17 cellular contexts compared by ENCODE assay signal in genomic region chr7:39969431-39969830, GRCh38. TPM values are rescaled to one million over a fixed set of nuclear protein-coding genes. Genes with fewer than 3 reads are reported as not detected.
A peak's percentile ranks its signal among the peaks of the same experiment; 100 is the strongest.
DNase-seq lines count a peak whose midpoint lies in the region; ATAC-seq and TF ChIP-seq lines count a peak whose summit lies in the region.
"Had no signal": no experiment of that assay in that cellular context is flagged by ENCODE, and none has a peak within 500 bp of the region (broad histone marks: within the 10 kb centered on the region; RNA-seq: fewer than 3 reads in every experiment).

No MANE protein-coding gene starts in this region.

- H3K9me3 ChIP-seq in OCI-LY1 (ENCODE audit: low read length) (no peaks in the 10 kb centered on the region), spleen (no peaks in the 10 kb centered on the region), tibial artery (no peaks in the 10 kb centered on the region)
- H3K9me3 ChIP-seq: left ventricle myocardium inferior, neutrophil had no signal

- ATAC-seq in stimulated activated memory B cell treated with anti-CD40 and anti-IgM and Interleukin-4, amounts not matched to agents 10 μg/mL and 1 μg/mL and 100 μg/mL, for 72 hours: no peak
- no peak for ATAC-seq in HG02588 (IDR thresholded peaks at IDR 0.05; ENCODE audit: unreplicated experiment)

- TF ChIP-seq CTCF in OCI-LY1 (IDR thresholded peaks at IDR 0.05; ENCODE audit: low read length): no peak
- no peak for TF ChIP-seq CTCF in fibroblast of mammary gland (conservative IDR thresholded peaks at IDR 0.05; ENCODE audit: control insufficient read depth, insufficient read depth, low read depth, low read length)
- TF ChIP-seq CTCF in spleen (IDR thresholded peaks at IDR 0.05 in 8 of 11, conservative IDR thresholded peaks at IDR 0.05 in 3 of 11): no peak
- TF ChIP-seq CTCF in tibial artery (IDR thresholded peaks at IDR 0.05): no peak

- no peak overlapping the region for H3K27ac Mint-ChIP-seq in activated naive CD4-positive, alpha-beta T cell treated with anti-CD3 and anti-CD28 coated beads, Interleukin-2, amount 50 U/mL, for 24 hours
- peak overlapping the region; percentile 68 for H3K27ac Mint-ChIP-seq in stimulated activated memory B cell treated with anti-CD40 and anti-IgM and Interleukin-4, amounts not matched to agents 10 μg/mL and 1 μg/mL and 100 μg/mL, for 72 hours

- WGBS in spleen, 5 donors: 81 to 98% (median 86%) methylated on average over 1 of the region's 1 CpG

- no peaks in the 10 kb centered on the region for H3K9me3 Mint-ChIP-seq in activated naive CD4-positive, alpha-beta T cell treated with anti-CD3 and anti-CD28 coated beads, Interleukin-2, amount 50 U/mL, for 24 hours
- H3K9me3 Mint-ChIP-seq in stimulated activated memory B cell treated with anti-CD40 and anti-IgM and Interleukin-4, amounts not matched to agents 10 μg/mL and 1 μg/mL and 100 μg/mL, for 72 hours: peaks cover 3% of the 10 kb centered on the region

- peak overlapping the region; percentile 8 for H3K4me3 Mint-ChIP-seq in activated naive CD4-positive, alpha-beta T cell treated with anti-CD3 and anti-CD28 coated beads, Interleukin-2, amount 50 U/mL, for 24 hours
- peak overlapping the region; percentile 12 for H3K4me3 Mint-ChIP-seq in stimulated activated memory B cell treated with anti-CD40 and anti-IgM and Interleukin-4, amounts not matched to agents 10 μg/mL and 1 μg/mL and 100 μg/mL, for 72 hours

- H3F3A ChIP-seq in OCI-LY1 (ENCODE audit: insufficient read depth, low read length): no peaks in the 10 kb centered on the region

- H3K36me3 Mint-ChIP-seq in activated naive CD4-positive, alpha-beta T cell treated with anti-CD3 and anti-CD28 coated beads, Interleukin-2, amount 50 U/mL, for 24 hours: peaks cover 11% of the 10 kb centered on the region
- H3K36me3 Mint-ChIP-seq in stimulated activated memory B cell treated with anti-CD40 and anti-IgM and Interleukin-4, amounts not matched to agents 10 μg/mL and 1 μg/mL and 100 μg/mL, for 72 hours: peaks cover 12% of the 10 kb centered on the region

- H3K36me3 ChIP-seq in OCI-LY1 (ENCODE audit: insufficient read depth, low read length) (peaks cover 10% of the 10 kb centered on the region; the same call in 1 of the 2 replicates), spleen (no peaks in the 10 kb centered on the region), tibial artery (no peaks in the 10 kb centered on the region)
- H3K36me3 ChIP-seq: left ventricle myocardium inferior, neutrophil had no signal

- no peak overlapping the region for H2AFZ ChIP-seq in OCI-LY1 (ENCODE audit: low read length)

- H3K27me3 ChIP-seq in OCI-LY1 (ENCODE audit: insufficient read depth, low read length): no peaks in the 10 kb centered on the region
- no peaks in the 10 kb centered on the region for H3K27me3 ChIP-seq in spleen (replicated peaks in 1 of 7)
- no peaks in the 10 kb centered on the region for H3K27me3 ChIP-seq in tibial artery
- H3K27me3 ChIP-seq: neutrophil had no signal

- peaks cover 77% of the 10 kb centered on the region for H3K79me2 ChIP-seq in OCI-LY1 (ENCODE audit: insufficient read depth, low read length)

- no peak overlapping the region; the same call in 1 of the 2 replicates for H3K9ac ChIP-seq in OCI-LY1 (ENCODE audit: low read length)

- H3K4me1 Mint-ChIP-seq in activated naive CD4-positive, alpha-beta T cell treated with anti-CD3 and anti-CD28 coated beads, Interleukin-2, amount 50 U/mL, for 24 hours: peaks cover 94% of the 10 kb centered on the region
- peaks cover 95% of the 10 kb centered on the region for H3K4me1 Mint-ChIP-seq in stimulated activated memory B cell treated with anti-CD40 and anti-IgM and Interleukin-4, amounts not matched to agents 10 μg/mL and 1 μg/mL and 100 μg/mL, for 72 hours

- intact Hi-C loops in spleen (cut with DNase I; ENCODE audit: low total_unique reads) (no loop called here), tibial artery (cut with DNase I; ENCODE audit: low total_unique reads) (no loop called here)

- H3K4me2 ChIP-seq in OCI-LY1 (ENCODE audit: low read length): peak overlapping the region; percentile 38; the same call in 1 of the 2 replicates

- H3K4me1 ChIP-seq in OCI-LY1 (ENCODE audit: insufficient read depth, low read length, severe bottlenecking) (peaks cover 64% of the 10 kb centered on the region), spleen (peaks cover 17 to 84% (median 58%) of the 10 kb centered on the region in 6 donors), tibial artery (peaks cover 0 to 61% (median 13%) of the 10 kb centered on the region in 4 donors)

- no peak for DNase-seq in activated naive CD4-positive, alpha-beta T cell (lab: John Stamatoyannopoulos, UW)
- DNase-seq in fibroblast of mammary gland (ENCODE audit: low read depth) (peak; percentile 38), spleen (no peak), tibial artery (no peak)
- DNase-seq: DMS53; hippocampal formation; left ventricle myocardium inferior; NK-92 treated with Interleukin-12 subunit alpha and Interleukin-12 subunit beta, amount 100 ng/mL, for 24 hours; SIG-M5; substantia nigra had no signal

- TF ChIP-seq POLR2A in spleen (IDR thresholded peaks at IDR 0.05): no peak

- no peaks in the 10 kb centered on the region for H3K27me3 Mint-ChIP-seq in activated naive CD4-positive, alpha-beta T cell treated with anti-CD3 and anti-CD28 coated beads, Interleukin-2, amount 50 U/mL, for 24 hours
- H3K27me3 Mint-ChIP-seq in stimulated activated memory B cell treated with anti-CD40 and anti-IgM and Interleukin-4, amounts not matched to agents 10 μg/mL and 1 μg/mL and 100 μg/mL, for 72 hours: no peaks in the 10 kb centered on the region

- no peaks in the 10 kb centered on the region for H4K20me1 ChIP-seq in OCI-LY1 (ENCODE audit: insufficient read depth, low read length)

- H3K4me3 ChIP-seq in OCI-LY1 (ENCODE audit: low read depth, low read length, poor library complexity, severe bottlenecking) (peak overlapping the region; percentile 13), fibroblast of mammary gland (ENCODE audit: control insufficient read depth, low read depth, low read length) (no peak overlapping the region), spleen (no peak overlapping the region), tibial artery (no peak overlapping the region)
- H3K4me3 ChIP-seq: coronary artery, left ventricle myocardium inferior, skin epidermis had no signal

- H3K27ac ChIP-seq in OCI-LY1 (ENCODE audit: low read depth, low read length, poor library complexity, severe bottlenecking): peak overlapping the region; percentile 76
- H3K27ac ChIP-seq in spleen: no peak overlapping the region
- no peak overlapping the region for H3K27ac ChIP-seq in tibial artery
- H3K27ac ChIP-seq: coronary artery, left ventricle myocardium inferior, neutrophil, skin epidermis had no signal

- H3K9me2 ChIP-seq in OCI-LY1 (ENCODE audit: low read depth, low read length): no peaks in the 10 kb centered on the region

RNA-seq across cellular contexts. Expression of gene CDK13, which starts 19.4 kb away (rescaled TPM):
- total RNA-seq in spleen: 100 to 1,000 TPM in 2 of 7 donors, 10 to 100 TPM in 5; 61.2 to 125 (median 88.2) TPM
- polyA plus RNA-seq in spleen: 10 to 100 TPM; 18.0 to 25.1 (median 20.0) TPM
